Comparison of ENCODE assay signal across 1 cellular context in the genomic region with DNA sequence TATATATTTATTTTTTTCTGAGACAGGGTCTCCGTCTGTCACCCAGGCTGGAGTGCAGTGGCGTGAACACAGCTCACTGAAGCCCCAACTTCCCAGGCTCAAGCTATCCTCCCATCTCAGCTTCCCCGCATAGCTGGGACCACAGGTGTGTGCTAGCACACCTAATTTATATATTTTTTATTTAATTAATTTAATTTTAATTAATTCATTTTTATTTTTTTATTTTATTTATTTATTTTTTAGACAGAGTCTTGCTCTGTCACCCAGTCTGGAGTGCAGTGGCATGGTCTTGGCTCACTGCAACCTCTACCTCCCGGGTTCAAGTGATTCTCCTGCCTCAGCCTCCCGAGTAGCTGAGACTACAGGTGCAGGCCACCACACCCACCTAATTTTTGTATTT.
TF ChIP-seq lines count a peak whose summit lies in the region.

No MANE protein-coding gene starts in this region.

TF ChIP-seq in WTC11, 78 proteins besides CTCF, POLR2A, EP300 and RAD21:
- peak; percentile 95 for TF ChIP-seq HMGA2 (CRISPR knock-in tag; IDR thresholded peaks at IDR 0.05)
